24 cellular contexts compared by ENCODE assay signal in genomic region chr5:154352960-154353548, GRCh38.
"Had no signal": no experiment of that assay in that cellular context is flagged by ENCODE, and none has a peak within 500 bp of the region (broad histone marks: within the 10 kb centered on the region; RNA-seq: fewer than 3 reads in every experiment).

No MANE protein-coding gene starts in this region.

- H3K27ac ChIP-seq: heart right ventricle, left lung, lower lobe of right lung, right atrium auricular region, spleen, transverse colon, WERI-Rb-1 had no signal

- H3K4me1 ChIP-seq: left lung, lower lobe of right lung, transverse colon had no signal

- H3K36me3 ChIP-seq: heart right ventricle, left lung, lower lobe of right lung, right atrium auricular region, transverse colon, WERI-Rb-1 had no signal

- DNase-seq: activated CD4-positive, alpha-beta memory T cell treated with anti-CD3 and anti-CD28 coated beads for 36 hours; activated CD4-positive, alpha-beta T cell treated with anti-CD3 and anti-CD28 coated beads, Interleukin-2, amount 10 ng/mL, durations not matched to agents 24 days and 14 days; activated CD8-positive, alpha-beta memory T cell treated with anti-CD3 and anti-CD28 coated beads, Interleukin-2, amount 50 U/mL, for 4 hours; activated gamma-delta T cell treated with Interleukin-2 at 50 U/mL for 16 hours; activated naive CD4-positive, alpha-beta T cell treated with anti-CD3 and anti-CD28 coated beads, Interleukin-2, amount 50 U/mL, for 16 hours; activated T-cell treated with anti-CD3 and anti-CD28 coated beads, Interleukin-2, amount 50 U/mL, for 1 hour; amygdala; caudate nucleus; foreskin melanocyte; heart right ventricle; left lung; lower lobe of right lung; mesenchymal stem cell; natural killer cell; spleen; stimulated activated naive CD4-positive, alpha-beta T cell treated with Interleukin-2 at 50 U/mL for 16 hours; SW 1271; T-helper 17 cell; T1000; transverse colon; WERI-Rb-1 had no signal

- H3K4me3 Mint-ChIP-seq: activated CD4-positive, alpha-beta memory T cell treated with anti-CD3 and anti-CD28 coated beads for 36 hours; activated CD4-positive, alpha-beta T cell treated with anti-CD3 and anti-CD28 coated beads, Interleukin-2, amount 10 ng/mL, durations not matched to agents 24 days and 14 days; activated T-helper 17 cell treated with anti-CD3 and anti-CD28 coated beads, Interleukin-2, amount 50 U/mL, for 72 hours; natural killer cell; T-helper 17 cell had no signal

- H3K36me3 Mint-ChIP-seq: natural killer cell had no signal

- H3K9me3 Mint-ChIP-seq: activated CD4-positive, alpha-beta memory T cell treated with anti-CD3 and anti-CD28 coated beads for 36 hours; activated CD4-positive, alpha-beta T cell treated with anti-CD3 and anti-CD28 coated beads, Interleukin-2, amount 10 ng/mL, durations not matched to agents 24 days and 14 days; activated T-helper 17 cell treated with anti-CD3 and anti-CD28 coated beads, Interleukin-2, amount 50 U/mL, for 72 hours; natural killer cell had no signal

- H3K9me3 ChIP-seq: heart right ventricle, left lung, lower lobe of right lung, right atrium auricular region, spleen, transverse colon had no signal

- H3K27me3 Mint-ChIP-seq: activated CD4-positive, alpha-beta memory T cell treated with anti-CD3 and anti-CD28 coated beads for 36 hours; activated CD4-positive, alpha-beta T cell treated with anti-CD3 and anti-CD28 coated beads, Interleukin-2, amount 10 ng/mL, durations not matched to agents 24 days and 14 days; activated T-helper 17 cell treated with anti-CD3 and anti-CD28 coated beads, Interleukin-2, amount 50 U/mL, for 72 hours; T-helper 17 cell had no signal

- ATAC-seq: activated CD4-positive, CD25-positive, alpha-beta regulatory T cell treated with anti-CD3 and anti-CD28 coated beads, Interleukin-2, amount 50 U/mL, for 24 hours; activated T-helper 17 cell treated with anti-CD3 and anti-CD28 coated beads, Interleukin-2, amount 50 U/mL, for 72 hours; heart right ventricle; left lung; lower lobe of right lung; natural killer cell; T-helper 17 cell had no signal

- H3K27me3 ChIP-seq: heart right ventricle, left lung, right atrium auricular region, spleen, transverse colon had no signal

- H3K27ac Mint-ChIP-seq: activated CD4-positive, alpha-beta memory T cell treated with anti-CD3 and anti-CD28 coated beads for 36 hours; activated CD4-positive, alpha-beta T cell treated with anti-CD3 and anti-CD28 coated beads, Interleukin-2, amount 10 ng/mL, durations not matched to agents 24 days and 14 days had no signal

- H3K4me3 ChIP-seq: heart right ventricle, left lung, lower lobe of right lung, right atrium auricular region, spleen, transverse colon had no signal
